ENCODE assay signal across 1 cellular context in the genomic region with DNA sequence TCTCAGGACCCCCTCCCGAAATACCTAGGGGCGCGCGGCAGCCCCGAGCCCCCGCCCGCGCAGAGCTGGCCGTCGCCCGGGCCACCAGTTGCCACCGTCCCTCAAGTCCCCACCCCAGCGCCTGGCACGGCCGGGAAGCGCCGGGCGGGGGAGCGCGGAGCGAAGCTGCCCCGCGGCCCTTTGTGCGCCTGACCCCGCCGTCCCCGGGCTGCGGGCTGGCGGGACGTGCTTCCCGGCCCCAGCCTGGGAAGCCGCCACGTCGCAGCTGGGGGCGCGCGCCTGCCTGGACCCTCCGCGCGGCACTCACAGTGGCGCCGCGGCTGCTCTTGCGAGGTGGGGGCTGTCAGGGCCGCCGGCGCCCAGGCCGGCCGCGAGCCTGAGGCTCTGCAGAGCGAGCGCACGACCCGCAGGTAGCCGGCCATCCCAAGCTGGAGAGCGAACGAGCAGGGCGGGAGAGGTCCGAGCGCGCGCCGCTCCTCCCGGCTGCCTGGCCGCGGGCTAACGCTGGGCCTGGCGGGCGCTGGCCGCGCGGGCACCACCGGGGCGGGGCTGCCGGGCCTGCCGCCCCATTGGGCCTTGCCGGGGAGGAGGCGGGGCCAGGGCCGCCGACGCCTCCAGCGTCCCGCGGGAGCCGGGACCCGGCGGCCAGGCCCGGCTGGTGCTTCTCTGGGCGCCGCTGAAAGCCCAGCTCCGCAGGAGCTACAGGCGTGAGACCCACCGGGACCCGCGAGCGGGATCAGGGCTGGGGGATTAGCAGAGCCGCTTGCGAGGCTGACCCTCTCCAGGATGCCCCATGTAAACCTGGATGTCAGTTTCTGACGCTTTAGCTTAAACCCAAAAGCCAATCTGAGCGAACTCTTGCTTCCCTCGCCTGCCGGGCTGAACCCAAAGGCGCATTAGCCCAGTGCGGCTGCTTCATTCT.
TF ChIP-seq lines count a peak whose summit lies in the region.

TSS of gene IDH2 (minus strand) at position 500 of the 922 bp plus-strand sequence. CDS start at position 422, 78 bp downstream.

TF ChIP-seq in HepG2, 621 proteins besides CTCF, POLR2A, EP300 and RAD21 (continued from another document and continues in another):
- TF ChIP-seq GRHL1 (CRISPR knock-in tag; conservative IDR thresholded peaks at IDR 0.05), result no peak
- TF ChIP-seq ZNF777 (CRISPR knock-in tag; IDR thresholded peaks at IDR 0.05), result peak; percentile 85
- peak; percentile 58 for TF ChIP-seq HOXA3 (CRISPR knock-in tag; IDR thresholded peaks at IDR 0.05)
- peak; percentile 41; the same call in 1 of the 2 replicates for TF ChIP-seq TGIF2 (CRISPR knock-in tag; IDR thresholded peaks at IDR 0.05)
- TF ChIP-seq RBFOX2 (IDR thresholded peaks at IDR 0.05; ENCODE audit: low read depth, low read length), result peak; percentile 84
- no peak for TF ChIP-seq NR1H2 (CRISPR knock-in tag; IDR thresholded peaks at IDR 0.05; ENCODE audit: borderline replicate concordance, low read depth)
- TF ChIP-seq, protein P1, sequence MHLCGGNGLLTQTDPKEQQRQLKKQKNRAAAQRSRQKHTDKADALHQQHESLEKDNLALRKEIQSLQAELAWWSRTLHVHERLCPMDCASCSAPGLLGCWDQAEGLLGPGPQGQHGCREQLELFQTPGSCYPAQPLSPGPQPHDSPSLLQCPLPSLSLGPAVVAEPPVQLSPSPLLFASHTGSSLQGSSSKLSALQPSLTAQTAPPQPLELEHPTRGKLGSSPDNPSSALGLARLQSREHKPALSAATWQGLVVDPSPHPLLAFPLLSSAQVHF (CRISPR knock-in tag; IDR thresholded peaks at IDR 0.05), result 0 out of 2 replicates have a peak, but pooled peaks have one; percentile 57
- TF ChIP-seq ZSCAN5A (CRISPR knock-in tag; IDR thresholded peaks at IDR 0.05; ENCODE audit: borderline replicate concordance), result no peak
- TF ChIP-seq ZFYVE20 (CRISPR knock-in tag; IDR thresholded peaks at IDR 0.05; ENCODE audit: borderline replicate concordance, low read depth), result 0 out of 2 replicates have a peak, but pooled peaks have one; percentile 21
- TF ChIP-seq ZNF766 (CRISPR knock-in tag; IDR thresholded peaks at IDR 0.05; ENCODE audit: borderline replicate concordance), result peak; percentile 88; the same call in 1 of the 2 replicates
- peak; percentile 29; the same call in 1 of the 2 replicates for TF ChIP-seq ZNF704 (CRISPR knock-in tag; IDR thresholded peaks at IDR 0.05; ENCODE audit: borderline replicate concordance)
- 0 out of 2 replicates have a peak, but pooled peaks have one; percentile 9 for TF ChIP-seq MXD3 (CRISPR knock-in tag; IDR thresholded peaks at IDR 0.05)
- TF ChIP-seq ATF7-NPFF (CRISPR knock-in tag; IDR thresholded peaks at IDR 0.05; ENCODE audit: low read depth), result peak; percentile 30; the same call in 1 of the 2 replicates
- TF ChIP-seq, protein P2, sequence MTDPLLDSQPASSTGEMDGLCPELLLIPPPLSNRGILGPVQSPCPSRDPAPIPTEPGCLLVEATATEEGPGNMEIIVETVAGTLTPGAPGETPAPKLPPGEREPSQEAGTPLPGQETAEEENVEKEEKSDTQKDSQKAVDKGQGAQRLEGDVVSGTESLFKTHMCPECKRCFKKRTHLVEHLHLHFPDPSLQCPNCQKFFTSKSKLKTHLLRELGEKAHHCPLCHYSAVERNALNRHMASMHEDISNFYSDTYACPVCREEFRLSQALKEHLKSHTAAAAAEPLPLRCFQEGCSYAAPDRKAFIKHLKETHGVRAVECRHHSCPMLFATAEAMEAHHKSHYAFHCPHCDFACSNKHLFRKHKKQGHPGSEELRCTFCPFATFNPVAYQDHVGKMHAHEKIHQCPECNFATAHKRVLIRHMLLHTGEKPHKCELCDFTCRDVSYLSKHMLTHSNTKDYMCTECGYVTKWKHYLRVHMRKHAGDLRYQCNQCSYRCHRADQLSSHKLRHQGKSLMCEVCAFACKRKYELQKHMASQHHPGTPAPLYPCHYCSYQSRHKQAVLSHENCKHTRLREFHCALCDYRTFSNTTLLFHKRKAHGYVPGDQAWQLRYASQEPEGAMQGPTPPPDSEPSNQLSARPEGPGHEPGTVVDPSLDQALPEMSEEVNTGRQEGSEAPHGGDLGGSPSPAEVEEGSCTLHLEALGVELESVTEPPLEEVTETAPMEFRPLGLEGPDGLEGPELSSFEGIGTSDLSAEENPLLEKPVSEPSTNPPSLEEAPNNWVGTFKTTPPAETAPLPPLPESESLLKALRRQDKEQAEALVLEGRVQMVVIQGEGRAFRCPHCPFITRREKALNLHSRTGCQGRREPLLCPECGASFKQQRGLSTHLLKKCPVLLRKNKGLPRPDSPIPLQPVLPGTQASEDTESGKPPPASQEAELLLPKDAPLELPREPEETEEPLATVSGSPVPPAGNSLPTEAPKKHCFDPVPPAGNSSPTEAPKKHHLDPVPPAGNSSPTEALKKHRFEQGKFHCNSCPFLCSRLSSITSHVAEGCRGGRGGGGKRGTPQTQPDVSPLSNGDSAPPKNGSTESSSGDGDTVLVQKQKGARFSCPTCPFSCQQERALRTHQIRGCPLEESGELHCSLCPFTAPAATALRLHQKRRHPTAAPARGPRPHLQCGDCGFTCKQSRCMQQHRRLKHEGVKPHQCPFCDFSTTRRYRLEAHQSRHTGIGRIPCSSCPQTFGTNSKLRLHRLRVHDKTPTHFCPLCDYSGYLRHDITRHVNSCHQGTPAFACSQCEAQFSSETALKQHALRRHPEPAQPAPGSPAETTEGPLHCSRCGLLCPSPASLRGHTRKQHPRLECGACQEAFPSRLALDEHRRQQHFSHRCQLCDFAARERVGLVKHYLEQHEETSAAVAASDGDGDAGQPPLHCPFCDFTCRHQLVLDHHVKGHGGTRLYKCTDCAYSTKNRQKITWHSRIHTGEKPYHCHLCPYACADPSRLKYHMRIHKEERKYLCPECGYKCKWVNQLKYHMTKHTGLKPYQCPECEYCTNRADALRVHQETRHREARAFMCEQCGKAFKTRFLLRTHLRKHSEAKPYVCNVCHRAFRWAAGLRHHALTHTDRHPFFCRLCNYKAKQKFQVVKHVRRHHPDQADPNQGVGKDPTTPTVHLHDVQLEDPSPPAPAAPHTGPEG (CRISPR knock-in tag; IDR thresholded peaks at IDR 0.05), result peak; percentile 32; the same call in 1 of the 2 replicates
- TF ChIP-seq, protein P3, sequence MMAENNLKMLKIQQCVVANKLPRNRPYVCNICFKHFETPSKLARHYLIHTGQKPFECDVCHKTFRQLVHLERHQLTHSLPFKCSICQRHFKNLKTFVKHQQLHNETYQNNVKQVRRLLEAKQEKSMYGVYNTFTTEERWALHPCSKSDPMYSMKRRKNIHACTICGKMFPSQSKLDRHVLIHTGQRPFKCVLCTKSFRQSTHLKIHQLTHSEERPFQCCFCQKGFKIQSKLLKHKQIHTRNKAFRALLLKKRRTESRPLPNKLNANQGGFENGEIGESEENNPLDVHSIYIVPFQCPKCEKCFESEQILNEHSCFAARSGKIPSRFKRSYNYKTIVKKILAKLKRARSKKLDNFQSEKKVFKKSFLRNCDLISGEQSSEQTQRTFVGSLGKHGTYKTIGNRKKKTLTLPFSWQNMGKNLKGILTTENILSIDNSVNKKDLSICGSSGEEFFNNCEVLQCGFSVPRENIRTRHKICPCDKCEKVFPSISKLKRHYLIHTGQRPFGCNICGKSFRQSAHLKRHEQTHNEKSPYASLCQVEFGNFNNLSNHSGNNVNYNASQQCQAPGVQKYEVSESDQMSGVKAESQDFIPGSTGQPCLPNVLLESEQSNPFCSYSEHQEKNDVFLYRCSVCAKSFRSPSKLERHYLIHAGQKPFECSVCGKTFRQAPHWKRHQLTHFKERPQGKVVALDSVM (CRISPR knock-in tag; IDR thresholded peaks at IDR 0.05), result 0 out of 2 replicates have a peak, but pooled peaks have one; percentile 13
- TF ChIP-seq, protein P4, sequence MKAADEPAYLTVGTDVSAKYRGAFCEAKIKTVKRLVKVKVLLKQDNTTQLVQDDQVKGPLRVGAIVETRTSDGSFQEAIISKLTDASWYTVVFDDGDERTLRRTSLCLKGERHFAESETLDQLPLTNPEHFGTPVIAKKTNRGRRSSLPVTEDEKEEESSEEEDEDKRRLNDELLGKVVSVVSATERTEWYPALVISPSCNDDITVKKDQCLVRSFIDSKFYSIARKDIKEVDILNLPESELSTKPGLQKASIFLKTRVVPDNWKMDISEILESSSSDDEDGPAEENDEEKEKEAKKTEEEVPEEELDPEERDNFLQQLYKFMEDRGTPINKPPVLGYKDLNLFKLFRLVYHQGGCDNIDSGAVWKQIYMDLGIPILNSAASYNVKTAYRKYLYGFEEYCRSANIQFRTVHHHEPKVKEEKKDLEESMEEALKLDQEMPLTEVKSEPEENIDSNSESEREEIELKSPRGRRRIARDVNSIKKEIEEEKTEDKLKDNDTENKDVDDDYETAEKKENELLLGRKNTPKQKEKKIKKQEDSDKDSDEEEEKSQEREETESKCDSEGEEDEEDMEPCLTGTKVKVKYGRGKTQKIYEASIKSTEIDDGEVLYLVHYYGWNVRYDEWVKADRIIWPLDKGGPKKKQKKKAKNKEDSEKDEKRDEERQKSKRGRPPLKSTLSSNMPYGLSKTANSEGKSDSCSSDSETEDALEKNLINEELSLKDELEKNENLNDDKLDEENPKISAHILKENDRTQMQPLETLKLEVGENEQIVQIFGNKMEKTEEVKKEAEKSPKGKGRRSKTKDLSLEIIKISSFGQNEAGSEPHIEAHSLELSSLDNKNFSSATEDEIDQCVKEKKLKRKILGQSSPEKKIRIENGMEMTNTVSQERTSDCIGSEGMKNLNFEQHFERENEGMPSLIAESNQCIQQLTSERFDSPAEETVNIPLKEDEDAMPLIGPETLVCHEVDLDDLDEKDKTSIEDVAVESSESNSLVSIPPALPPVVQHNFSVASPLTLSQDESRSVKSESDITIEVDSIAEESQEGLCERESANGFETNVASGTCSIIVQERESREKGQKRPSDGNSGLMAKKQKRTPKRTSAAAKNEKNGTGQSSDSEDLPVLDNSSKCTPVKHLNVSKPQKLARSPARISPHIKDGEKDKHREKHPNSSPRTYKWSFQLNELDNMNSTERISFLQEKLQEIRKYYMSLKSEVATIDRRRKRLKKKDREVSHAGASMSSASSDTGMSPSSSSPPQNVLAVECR (CRISPR knock-in tag; IDR thresholded peaks at IDR 0.05; ENCODE audit: borderline replicate concordance), result peak; percentile 38; the same call in 1 of the 2 replicates
- peak; percentile 84 for TF ChIP-seq POLR2G (IDR thresholded peaks at IDR 0.05; ENCODE audit: low read depth, low read length)
- TF ChIP-seq, protein P5, sequence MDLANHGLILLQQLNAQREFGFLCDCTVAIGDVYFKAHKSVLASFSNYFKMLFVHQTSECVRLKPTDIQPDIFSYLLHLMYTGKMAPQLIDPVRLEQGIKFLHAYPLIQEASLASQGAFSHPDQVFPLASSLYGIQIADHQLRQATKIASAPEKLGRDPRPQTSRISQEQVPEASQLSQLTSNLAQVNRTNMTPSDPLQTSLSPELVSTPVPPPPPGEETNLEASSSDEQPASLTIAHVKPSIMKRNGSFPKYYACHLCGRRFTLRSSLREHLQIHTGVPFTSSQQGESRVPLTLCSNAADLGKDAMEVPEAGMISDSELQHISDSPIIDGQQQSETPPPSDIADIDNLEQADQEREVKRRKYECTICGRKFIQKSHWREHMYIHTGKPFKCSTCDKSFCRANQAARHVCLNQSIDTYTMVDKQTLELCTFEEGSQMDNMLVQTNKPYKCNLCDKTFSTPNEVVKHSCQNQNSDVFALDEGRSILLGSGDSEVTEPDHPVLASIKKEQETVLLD (CRISPR knock-in tag; IDR thresholded peaks at IDR 0.05; ENCODE audit: low read depth), result peak; percentile 67; the same call in 1 of the 2 replicates
- peak; percentile 12; the same call in 1 of the 2 replicates for TF ChIP-seq ZBTB7A (CRISPR knock-in tag; IDR thresholded peaks at IDR 0.05)
- TF ChIP-seq KLF12 (CRISPR knock-in tag; IDR thresholded peaks at IDR 0.05; ENCODE audit: borderline replicate concordance), result peak; percentile 44; the same call in 1 of the 2 replicates
- no peak for TF ChIP-seq NFIC (IDR thresholded peaks at IDR 0.05; ENCODE audit: low read length)
- TF ChIP-seq GPN1 (CRISPR knock-in tag; IDR thresholded peaks at IDR 0.05; ENCODE audit: borderline replicate concordance), result 0 out of 2 replicates have a peak, but pooled peaks have one; percentile 74
- TF ChIP-seq GABPB1 (CRISPR knock-in tag; IDR thresholded peaks at IDR 0.05), result peak; percentile 29; the same call in 1 of the 2 replicates
- 0 out of 2 replicates have a peak, but pooled peaks have one; percentile 27 for TF ChIP-seq MED13 (CRISPR knock-in tag; IDR thresholded peaks at IDR 0.05)
- TF ChIP-seq SOX5 (CRISPR knock-in tag; IDR thresholded peaks at IDR 0.05; ENCODE audit: borderline replicate concordance), result no peak
